In the genomic region with DNA sequence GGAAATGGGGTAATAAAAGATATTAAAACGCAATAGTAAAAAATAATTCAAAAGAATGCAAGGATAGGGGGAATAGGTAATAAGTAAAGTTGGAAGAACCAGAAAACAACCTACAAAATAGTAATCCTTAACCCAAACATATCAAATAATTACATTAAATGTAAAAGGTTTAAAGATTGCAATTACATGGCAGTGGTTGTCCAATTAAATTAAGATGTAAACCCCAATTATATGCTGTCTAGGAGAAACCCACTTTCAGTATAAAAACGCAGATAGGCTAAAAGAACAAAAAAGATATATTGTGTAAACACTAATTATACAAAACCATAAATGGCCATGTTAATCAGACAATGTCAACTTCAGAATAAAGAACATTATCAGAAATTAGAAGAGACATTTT, we compare ENCODE assay signal across 33 cellular contexts.
"Had no signal": no experiment of that assay in that cellular context is flagged by ENCODE, and none has a peak within 500 bp of the region (broad histone marks: within the 10 kb centered on the region; RNA-seq: fewer than 3 reads in every experiment).

No MANE protein-coding gene starts in this region.

- ATAC-seq: activated naive CD4-positive, alpha-beta T cell treated with anti-CD3 and anti-CD28 coated beads, Interleukin-2, amount 50 U/mL, for 72 hours; activated naive CD8-positive, alpha-beta T cell treated with anti-CD3 and anti-CD28 coated beads, Interleukin-2, amount 50 U/mL, for 24 hours; activated T-cell treated with anti-CD3 and anti-CD28 coated beads, Interleukin-2, amount 50 U/mL, for 4 hours; activated T-cell treated with anti-CD3 and anti-CD28 coated beads, Interleukin-2, amount 50 U/mL, for 72 hours; activated T-helper 17 cell treated with anti-CD3 and anti-CD28 coated beads, Interleukin-2, amount 50 U/mL, for 72 hours; body of pancreas had no signal

- H3K4me3 ChIP-seq: adrenal gland, ascending aorta, body of pancreas, breast epithelium, cardiac muscle cell had no signal

- H3K9me3 ChIP-seq: adrenal gland, ascending aorta, body of pancreas, breast epithelium had no signal

- DNase-seq: activated effector memory CD4-positive, alpha-beta T cell treated with anti-CD3 and anti-CD28 coated beads, Interleukin-2, amount 50 U/mL, for 16 hours; activated effector memory CD4-positive, alpha-beta T cell treated with Interleukin-2 at 50 U/mL for 16 hours; activated gamma-delta T cell; activated gamma-delta T cell treated with Interleukin-2 at 50 U/mL for 16 hours; activated naive CD4-positive, alpha-beta T cell; activated naive CD4-positive, alpha-beta T cell treated with anti-CD3 and anti-CD28 coated beads for 36 hours; activated naive CD4-positive, alpha-beta T cell treated with anti-CD3 and anti-CD28 coated beads, Interleukin-2, amount 10 ng/mL, durations not matched to agents 7 days and 5 days; activated naive CD4-positive, alpha-beta T cell treated with anti-CD3 and anti-CD28 coated beads, Interleukin-2, amount 50 U/mL, for 16 hours; activated naive CD4-positive, alpha-beta T cell treated with Interleukin-2 at 50 U/mL for 16 hours; activated naive CD8-positive, alpha-beta T cell treated with anti-CD3 and anti-CD28 coated beads for 36 hours; activated naive CD8-positive, alpha-beta T cell treated with anti-CD3 and anti-CD28 coated beads, Interleukin-2, amount 10 ng/mL, durations not matched to agents 7 days and 5 days; activated naive CD8-positive, alpha-beta T cell treated with anti-CD3 and anti-CD28 coated beads, Interleukin-2, amount 50 U/mL, for 24 hours; activated T-cell treated with anti-CD3 and anti-CD28 coated beads, Interleukin-2, amount 50 U/mL, for 24 hours; activated T-cell treated with anti-CD3 and anti-CD28 coated beads, Interleukin-2, amount 50 U/mL, for 4 hours; activated T-cell treated with anti-CD3 and anti-CD28 coated beads, Interleukin-2, amount 50 U/mL, for 48 hours; activated T-cell treated with anti-CD3 and anti-CD28 coated beads, Interleukin-2, amount 50 U/mL, for 72 hours; adrenal gland; amniotic stem cell; amygdala; anterior cingulate cortex; aorta; body of pancreas; brain microvascular endothelial cell; caudate nucleus; central memory CD4-positive, alpha-beta T cell; cerebellar nuclear complex had no signal

- H3K36me3 ChIP-seq: adrenal gland, ascending aorta, brain microvascular endothelial cell, breast epithelium, cardiac muscle cell had no signal

- H3K27me3 ChIP-seq: adrenal gland, ascending aorta, body of pancreas, brain microvascular endothelial cell, breast epithelium had no signal

- H3K4me1 ChIP-seq: adrenal gland, ascending aorta, body of pancreas, breast epithelium had no signal

- FAIRE-seq: astrocyte, bronchial epithelial cell had no signal

- H3K27ac ChIP-seq: adrenal gland, ascending aorta, body of pancreas, brain microvascular endothelial cell, breast epithelium, cardiac muscle cell had no signal
